In the genomic region with DNA sequence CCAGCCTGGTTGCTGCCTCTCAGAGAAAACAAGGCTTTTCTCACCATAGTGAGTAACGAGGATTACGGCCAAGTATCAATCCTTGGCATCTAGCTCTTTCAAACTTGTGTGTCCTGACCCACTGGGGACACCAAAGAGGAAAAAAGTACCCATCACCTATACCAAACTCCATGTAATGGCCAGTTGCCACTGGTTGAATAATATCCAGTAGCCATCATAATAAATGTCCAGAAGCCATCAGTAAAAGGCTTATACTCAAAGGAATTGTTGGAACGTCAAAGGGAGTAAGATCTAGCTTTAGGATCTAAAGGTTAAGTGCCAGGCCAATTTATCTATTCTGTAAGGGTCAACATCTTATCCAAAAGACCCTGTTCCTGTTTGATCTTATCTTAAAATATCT, we compare ENCODE assay signal across 27 cellular contexts.
"Had no signal": no experiment of that assay in that cellular context is flagged by ENCODE, and none has a peak within 500 bp of the region (broad histone marks: within the 10 kb centered on the region; RNA-seq: fewer than 3 reads in every experiment).

No MANE protein-coding gene starts in this region.

- ATAC-seq: activated CD4-positive, alpha-beta T cell treated with anti-CD3 and anti-CD28 coated beads for 36 hours; activated CD4-positive, CD25-positive, alpha-beta regulatory T cell treated with anti-CD3 and anti-CD28 coated beads, Interleukin-2, amount 50 U/mL, for 24 hours; activated CD8-positive, alpha-beta memory T cell treated with anti-CD3 and anti-CD28 coated beads, Interleukin-2, amount 10 ng/mL, durations not matched to agents 7 days and 5 days; activated CD8-positive, alpha-beta T cell treated with anti-CD3 and anti-CD28 coated beads, Interleukin-2, amount 10 ng/mL, durations not matched to agents 7 days and 5 days; activated naive CD8-positive, alpha-beta T cell treated with anti-CD3 and anti-CD28 coated beads, Interleukin-2, amount 50 U/mL, for 24 hours; WTC11 had no signal

- H3K27me3 ChIP-seq: ascending aorta, cardiac muscle cell had no signal

- DNase-seq: activated CD4-positive, alpha-beta memory T cell treated with anti-CD3 and anti-CD28 coated beads, Interleukin-2, amount 10 ng/mL, durations not matched to agents 7 days and 5 days; activated CD4-positive, alpha-beta T cell treated with anti-CD3 and anti-CD28 coated beads for 1 hour; activated CD4-positive, alpha-beta T cell treated with anti-CD3 and anti-CD28 coated beads for 36 hours; activated CD4-positive, alpha-beta T cell treated with anti-CD3 and anti-CD28 coated beads for 48 hours; activated CD4-positive, alpha-beta T cell treated with anti-CD3 and anti-CD28 coated beads, Interleukin-2, amount 10 ng/mL, durations not matched to agents 7 days and 5 days; activated CD4-positive, alpha-beta T cell treated with anti-CD3 and anti-CD28 coated beads, Interleukin-2, amount 50 U/mL, for 48 hours; activated CD4-positive, CD25-positive, alpha-beta regulatory T cell; activated CD8-positive, alpha-beta memory T cell treated with anti-CD3 and anti-CD28 coated beads for 24 hours; activated CD8-positive, alpha-beta memory T cell treated with anti-CD3 and anti-CD28 coated beads, Interleukin-2, amount 10 ng/mL, durations not matched to agents 7 days and 5 days; activated CD8-positive, alpha-beta memory T cell treated with anti-CD3 and anti-CD28 coated beads, Interleukin-2, amount 50 U/mL, for 48 hours; activated CD8-positive, alpha-beta T cell treated with anti-CD3 and anti-CD28 coated beads, Interleukin-2, amount 10 ng/mL, durations not matched to agents 7 days and 5 days; activated effector memory CD4-positive, alpha-beta T cell treated with Interleukin-2 at 50 U/mL for 16 hours; activated gamma-delta T cell; activated naive CD4-positive, alpha-beta T cell treated with anti-CD3 and anti-CD28 coated beads, Interleukin-2, amount 10 ng/mL, durations not matched to agents 7 days and 5 days; activated naive CD4-positive, alpha-beta T cell treated with Interleukin-2 at 50 U/mL for 16 hours; activated naive CD8-positive, alpha-beta T cell treated with anti-CD3 and anti-CD28 coated beads, Interleukin-2, amount 10 ng/mL, durations not matched to agents 7 days and 5 days; activated naive CD8-positive, alpha-beta T cell treated with anti-CD3 and anti-CD28 coated beads, Interleukin-2, amount 50 U/mL, for 24 hours; activated T-cell treated with anti-CD3 and anti-CD28 coated beads, Interleukin-2, amount 50 U/mL, for 24 hours; activated T-cell treated with anti-CD3 and anti-CD28 coated beads, Interleukin-2, amount 50 U/mL, for 48 hours; T-helper 2 cell; T-helper 9 cell; WERI-Rb-1 had no signal

- FAIRE-seq: bronchial epithelial cell had no signal

- H3K27ac ChIP-seq: ascending aorta, cardiac muscle cell, WERI-Rb-1 had no signal

- H3K4me3 ChIP-seq: cardiac muscle cell had no signal
